ENCODE assay signal across 1 cellular context in the genomic region with DNA sequence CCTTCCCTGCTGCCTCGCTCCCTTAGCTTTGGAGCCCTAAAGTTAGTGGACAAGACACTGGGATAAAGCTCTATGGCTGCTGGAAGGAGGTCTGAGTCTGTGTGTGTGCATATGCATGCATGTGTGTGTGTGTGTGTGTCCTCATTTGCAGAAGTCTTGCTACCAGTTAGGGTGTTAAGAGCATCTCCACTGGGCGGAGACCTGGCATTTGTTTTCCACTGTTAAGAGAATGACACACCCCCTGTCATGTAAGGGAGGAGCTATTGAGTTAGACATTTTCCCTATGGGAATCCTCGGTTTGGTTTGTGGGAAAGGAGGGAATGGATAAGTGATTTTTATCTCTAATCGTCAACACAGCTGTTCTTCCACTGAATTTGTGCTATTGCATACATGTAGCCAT.
TF ChIP-seq lines count a peak whose summit lies in the region.

No MANE protein-coding gene starts in this region.

TF ChIP-seq in H1, 55 proteins besides CTCF, POLR2A, EP300 and RAD21:
- no peak for TF ChIP-seq SIX5 (IDR thresholded peaks at IDR 0.05; ENCODE audit: low read depth, low read length)
- TF ChIP-seq EGR1 (IDR thresholded peaks at IDR 0.05; ENCODE audit: borderline replicate concordance, low read depth, low read length), result no peak
- TF ChIP-seq HDAC6 (IDR thresholded peaks at IDR 0.05; ENCODE audit: low read depth, low read length), result no peak
- TF ChIP-seq KDM4A (IDR thresholded peaks at IDR 0.05; ENCODE audit: low read depth, low read length, severe bottlenecking), result no peak
- no peak for TF ChIP-seq TAF7 (optimal IDR thresholded peaks at IDR 0.05; ENCODE audit: borderline replicate concordance, low read depth, low read length)
- no peak for TF ChIP-seq RFX5 (IDR thresholded peaks at IDR 0.05; ENCODE audit: borderline replicate concordance, low read depth, low read length)
- TF ChIP-seq RXRA (IDR thresholded peaks at IDR 0.05; ENCODE audit: insufficient read depth, low read depth, low read length), result no peak
- TF ChIP-seq, protein P1, sequence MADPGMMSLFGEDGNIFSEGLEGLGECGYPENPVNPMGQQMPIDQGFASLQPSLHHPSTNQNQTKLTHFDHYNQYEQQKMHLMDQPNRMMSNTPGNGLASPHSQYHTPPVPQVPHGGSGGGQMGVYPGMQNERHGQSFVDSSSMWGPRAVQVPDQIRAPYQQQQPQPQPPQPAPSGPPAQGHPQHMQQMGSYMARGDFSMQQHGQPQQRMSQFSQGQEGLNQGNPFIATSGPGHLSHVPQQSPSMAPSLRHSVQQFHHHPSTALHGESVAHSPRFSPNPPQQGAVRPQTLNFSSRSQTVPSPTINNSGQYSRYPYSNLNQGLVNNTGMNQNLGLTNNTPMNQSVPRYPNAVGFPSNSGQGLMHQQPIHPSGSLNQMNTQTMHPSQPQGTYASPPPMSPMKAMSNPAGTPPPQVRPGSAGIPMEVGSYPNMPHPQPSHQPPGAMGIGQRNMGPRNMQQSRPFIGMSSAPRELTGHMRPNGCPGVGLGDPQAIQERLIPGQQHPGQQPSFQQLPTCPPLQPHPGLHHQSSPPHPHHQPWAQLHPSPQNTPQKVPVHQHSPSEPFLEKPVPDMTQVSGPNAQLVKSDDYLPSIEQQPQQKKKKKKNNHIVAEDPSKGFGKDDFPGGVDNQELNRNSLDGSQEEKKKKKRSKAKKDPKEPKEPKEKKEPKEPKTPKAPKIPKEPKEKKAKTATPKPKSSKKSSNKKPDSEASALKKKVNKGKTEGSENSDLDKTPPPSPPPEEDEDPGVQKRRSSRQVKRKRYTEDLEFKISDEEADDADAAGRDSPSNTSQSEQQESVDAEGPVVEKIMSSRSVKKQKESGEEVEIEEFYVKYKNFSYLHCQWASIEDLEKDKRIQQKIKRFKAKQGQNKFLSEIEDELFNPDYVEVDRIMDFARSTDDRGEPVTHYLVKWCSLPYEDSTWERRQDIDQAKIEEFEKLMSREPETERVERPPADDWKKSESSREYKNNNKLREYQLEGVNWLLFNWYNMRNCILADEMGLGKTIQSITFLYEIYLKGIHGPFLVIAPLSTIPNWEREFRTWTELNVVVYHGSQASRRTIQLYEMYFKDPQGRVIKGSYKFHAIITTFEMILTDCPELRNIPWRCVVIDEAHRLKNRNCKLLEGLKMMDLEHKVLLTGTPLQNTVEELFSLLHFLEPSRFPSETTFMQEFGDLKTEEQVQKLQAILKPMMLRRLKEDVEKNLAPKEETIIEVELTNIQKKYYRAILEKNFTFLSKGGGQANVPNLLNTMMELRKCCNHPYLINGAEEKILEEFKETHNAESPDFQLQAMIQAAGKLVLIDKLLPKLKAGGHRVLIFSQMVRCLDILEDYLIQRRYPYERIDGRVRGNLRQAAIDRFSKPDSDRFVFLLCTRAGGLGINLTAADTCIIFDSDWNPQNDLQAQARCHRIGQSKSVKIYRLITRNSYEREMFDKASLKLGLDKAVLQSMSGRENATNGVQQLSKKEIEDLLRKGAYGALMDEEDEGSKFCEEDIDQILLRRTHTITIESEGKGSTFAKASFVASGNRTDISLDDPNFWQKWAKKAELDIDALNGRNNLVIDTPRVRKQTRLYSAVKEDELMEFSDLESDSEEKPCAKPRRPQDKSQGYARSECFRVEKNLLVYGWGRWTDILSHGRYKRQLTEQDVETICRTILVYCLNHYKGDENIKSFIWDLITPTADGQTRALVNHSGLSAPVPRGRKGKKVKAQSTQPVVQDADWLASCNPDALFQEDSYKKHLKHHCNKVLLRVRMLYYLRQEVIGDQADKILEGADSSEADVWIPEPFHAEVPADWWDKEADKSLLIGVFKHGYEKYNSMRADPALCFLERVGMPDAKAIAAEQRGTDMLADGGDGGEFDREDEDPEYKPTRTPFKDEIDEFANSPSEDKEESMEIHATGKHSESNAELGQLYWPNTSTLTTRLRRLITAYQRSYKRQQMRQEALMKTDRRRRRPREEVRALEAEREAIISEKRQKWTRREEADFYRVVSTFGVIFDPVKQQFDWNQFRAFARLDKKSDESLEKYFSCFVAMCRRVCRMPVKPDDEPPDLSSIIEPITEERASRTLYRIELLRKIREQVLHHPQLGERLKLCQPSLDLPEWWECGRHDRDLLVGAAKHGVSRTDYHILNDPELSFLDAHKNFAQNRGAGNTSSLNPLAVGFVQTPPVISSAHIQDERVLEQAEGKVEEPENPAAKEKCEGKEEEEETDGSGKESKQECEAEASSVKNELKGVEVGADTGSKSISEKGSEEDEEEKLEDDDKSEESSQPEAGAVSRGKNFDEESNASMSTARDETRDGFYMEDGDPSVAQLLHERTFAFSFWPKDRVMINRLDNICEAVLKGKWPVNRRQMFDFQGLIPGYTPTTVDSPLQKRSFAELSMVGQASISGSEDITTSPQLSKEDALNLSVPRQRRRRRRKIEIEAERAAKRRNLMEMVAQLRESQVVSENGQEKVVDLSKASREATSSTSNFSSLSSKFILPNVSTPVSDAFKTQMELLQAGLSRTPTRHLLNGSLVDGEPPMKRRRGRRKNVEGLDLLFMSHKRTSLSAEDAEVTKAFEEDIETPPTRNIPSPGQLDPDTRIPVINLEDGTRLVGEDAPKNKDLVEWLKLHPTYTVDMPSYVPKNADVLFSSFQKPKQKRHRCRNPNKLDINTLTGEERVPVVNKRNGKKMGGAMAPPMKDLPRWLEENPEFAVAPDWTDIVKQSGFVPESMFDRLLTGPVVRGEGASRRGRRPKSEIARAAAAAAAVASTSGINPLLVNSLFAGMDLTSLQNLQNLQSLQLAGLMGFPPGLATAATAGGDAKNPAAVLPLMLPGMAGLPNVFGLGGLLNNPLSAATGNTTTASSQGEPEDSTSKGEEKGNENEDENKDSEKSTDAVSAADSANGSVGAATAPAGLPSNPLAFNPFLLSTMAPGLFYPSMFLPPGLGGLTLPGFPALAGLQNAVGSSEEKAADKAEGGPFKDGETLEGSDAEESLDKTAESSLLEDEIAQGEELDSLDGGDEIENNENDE (IDR thresholded peaks at IDR 0.05; ENCODE audit: insufficient replicate concordance, low read length), result no peak
